In genomic region chr3:64321747-64322146, GRCh38 we compare ENCODE assay signal across 10 cellular contexts.
DNase-seq lines count a peak whose midpoint lies in the region; ATAC-seq and TF ChIP-seq lines count a peak whose summit lies in the region.
"Had no signal": no experiment of that assay in that cellular context is flagged by ENCODE, and none has a peak within 500 bp of the region (broad histone marks: within the 10 kb centered on the region; RNA-seq: fewer than 3 reads in every experiment).

No MANE protein-coding gene starts in this region.

- no peak overlapping the region for H3K23ac ChIP-seq in mesenchymal stem cell (ENCODE audit: low read length in 2 of 2)

- H3K4ac ChIP-seq in mesenchymal stem cell (ENCODE audit: low read depth in 1 of 2, low read length in 2 of 2) = no peak overlapping the region

- H3K9me3 ChIP-seq in MG63 (no peaks in the 10 kb centered on the region), endodermal cell (ENCODE audit: control insufficient read depth, low read length) (no peaks in the 10 kb centered on the region), mesenchymal stem cell (ENCODE audit: control insufficient read depth, low read length) (no peaks in the 10 kb centered on the region)
- H3K9me3 ChIP-seq: Caco-2 had no signal

- no peak overlapping the region for H3K4me3 Mint-ChIP-seq in endodermal cell

- H3K36me3 Mint-ChIP-seq in endodermal cell (ENCODE audit: low read depth) = no peaks in the 10 kb centered on the region

- no peak for TF ChIP-seq POLR2A in GM18505 (IDR thresholded peaks at IDR 0.05; ENCODE audit: borderline replicate concordance, extremely low read depth, insufficient read depth, insufficient read length)

- TF ChIP-seq CTCF in endodermal cell (conservative IDR thresholded peaks at IDR 0.05) = no peak

- H2AFZ ChIP-seq in mesenchymal stem cell (ENCODE audit: low read depth, low read length) = no peak overlapping the region

- H3K36me3 ChIP-seq in MG63 (no peaks in the 10 kb centered on the region), endodermal cell (ENCODE audit: control insufficient read depth, insufficient read depth, low read length) (no peaks in the 10 kb centered on the region), mesenchymal stem cell (ENCODE audit: control insufficient read depth in 1 of 2, insufficient read depth in 2 of 2, low read depth in 1 of 2, low read length in 2 of 2) (no peaks in the 10 kb centered on the region)

- H3K4me1 ChIP-seq in endodermal cell (ENCODE audit: control insufficient read depth, insufficient read depth, low read length) (no peaks in the 10 kb centered on the region), mesenchymal stem cell (ENCODE audit: control insufficient read depth, insufficient read depth, low read depth, low read length) (peaks cover 2% of the 10 kb centered on the region)

- H2BK5ac ChIP-seq in mesenchymal stem cell (ENCODE audit: low read depth, low read length, poor library complexity, severe bottlenecking) = no peak overlapping the region

- no peak overlapping the region for H3K27ac Mint-ChIP-seq in endodermal cell

- no peak overlapping the region for H3K14ac ChIP-seq in mesenchymal stem cell (ENCODE audit: low read length in 2 of 2)

- WGBS in endodermal cell (ENCODE audit: insufficient coverage in 1 of 2, insufficient read length in 1 of 2), 2 experiments = 0 to 47% methylated on average over 1 of the region's 1 CpG
- WGBS in mesenchymal stem cell = 0% methylated on average over 1 of the region's 1 CpG

- H3K18ac ChIP-seq in mesenchymal stem cell (ENCODE audit: low read depth in 1 of 2, low read length in 2 of 2) = no peak overlapping the region

- no peaks in the 10 kb centered on the region for H3K27me3 ChIP-seq in MG63
- H3K27me3 ChIP-seq in endodermal cell (ENCODE audit: control insufficient read depth, insufficient read depth, low read length, poor library complexity, severe bottlenecking) = no peaks in the 10 kb centered on the region
- no peaks in the 10 kb centered on the region for H3K27me3 ChIP-seq in mesenchymal stem cell (ENCODE audit: control insufficient read depth in 1 of 2, insufficient read depth in 1 of 2, low read length in 2 of 2)

- H2BK12ac ChIP-seq in mesenchymal stem cell (ENCODE audit: low read length in 2 of 2) = no peak overlapping the region

- ATAC-seq in GM18505 (IDR thresholded peaks at IDR 0.05; ENCODE audit: unreplicated experiment) = no peak

- H3K9me3 Mint-ChIP-seq in endodermal cell = no peaks in the 10 kb centered on the region

- H3K9ac ChIP-seq in endodermal cell (ENCODE audit: extremely low read depth, low read length, poor library complexity, severe bottlenecking) (no peak overlapping the region), mesenchymal stem cell (ENCODE audit: low read length) (peak overlapping the region; percentile 16)

- H2AK5ac ChIP-seq in mesenchymal stem cell (ENCODE audit: low read length, severe bottlenecking) = no peak overlapping the region

- H4K91ac ChIP-seq in mesenchymal stem cell (ENCODE audit: low read length) = no peak overlapping the region

- no peak overlapping the region for H3K27ac ChIP-seq in endodermal cell (ENCODE audit: low read depth, low read length)
- peak overlapping the region; percentile 58 for H3K27ac ChIP-seq in mesenchymal stem cell (ENCODE audit: low read length, poor library complexity, severe bottlenecking)

- no peaks in the 10 kb centered on the region for H3K79me1 ChIP-seq in mesenchymal stem cell (replicated peaks; ENCODE audit: low read length, poor library complexity, severe bottlenecking)

- H3K27me3 Mint-ChIP-seq in endodermal cell (ENCODE audit: insufficient read depth) = no peaks in the 10 kb centered on the region

- H3K4me3 ChIP-seq in MG63 (no peak overlapping the region), endodermal cell (ENCODE audit: low read length) (no peak overlapping the region), mesenchymal stem cell (ENCODE audit: insufficient read depth in 1 of 2, low read depth in 1 of 2, low read length in 2 of 2) (no peak overlapping the region)

- no peak overlapping the region for H2BK120ac ChIP-seq in mesenchymal stem cell (ENCODE audit: low read depth, low read length)

- no peak overlapping the region for H4K8ac ChIP-seq in mesenchymal stem cell (ENCODE audit: low read length)

- H2BK15ac ChIP-seq in mesenchymal stem cell (ENCODE audit: low read depth, poor library complexity, severe bottlenecking) = no peak overlapping the region

- no peak overlapping the region for H3K4me2 ChIP-seq in mesenchymal stem cell (ENCODE audit: low read length, poor library complexity, severe bottlenecking)

- DNase-seq in COLO829 (ENCODE audit: low spot score) = peak; percentile 54
- DNase-seq in MG63 = peak; percentile 29
- peak; percentile 67 for DNase-seq in endodermal cell
- peak; percentile 93 for DNase-seq in mesenchymal stem cell
- no peak for DNase-seq in NCI-H510A treated with DMSO at 0.1 percent for 48 hours (lab: John Stamatoyannopoulos, UW)
- DNase-seq in NCI-H1930 (lab: John Stamatoyannopoulos, UW) = no peak
- no peak for DNase-seq in stimulated activated CD4-positive, alpha-beta T cell treated with anti-CD3 and anti-CD28 coated beads, Interleukin-4, amount 100 ng/mL, for 4 hours
- DNase-seq: activated CD4-positive, alpha-beta T cell treated with anti-CD3 and anti-CD28 coated beads, Interleukin-2, amount 50 U/mL, for 1 hour had no signal

- peaks cover 10% of the 10 kb centered on the region for H3K4me1 Mint-ChIP-seq in endodermal cell

Comparison
In these comparisons a context has a peak if more than half of its experiments do, and no peak if none do; other contexts are left out.
1. DNase-seq: peak in COLO829 (single experiment), MG63 (single experiment), endodermal cell (single experiment) and mesenchymal stem cell (single experiment); none in NCI-H510A treated with DMSO at 0.1 percent for 48 hours (single experiment), NCI-H1930 (0 of 2) and stimulated activated CD4-positive, alpha-beta T cell treated with anti-CD3 and anti-CD28 coated beads, Interleukin-4, amount 100 ng/mL, for 4 hours (0 of 2).